Comparison of ENCODE assay signal across 8 cellular contexts in genomic region chr21:44065428-44065827, GRCh38.
A peak's percentile ranks its signal among the peaks of the same experiment; 100 is the strongest.
DNase-seq lines count a peak whose midpoint lies in the region; ATAC-seq lines count a peak whose summit lies in the region.

No MANE protein-coding gene starts in this region.

- DNase-seq in GM19240 (ENCODE audit: insufficient read length, low spot score) (peak; percentile 64), OCI-M1 (lab: John Stamatoyannopoulos, UW) (no peak), NCI-H2081 treated with DMSO at 0.1 percent for 48 hours (lab: John Stamatoyannopoulos, UW) (no peak)
- peak; percentile 44 for DNase-seq in activated CD4-positive, CD25-positive, alpha-beta regulatory T cell treated with anti-CD3 and anti-CD28 coated beads, Interleukin-2, amount 50 U/mL, for 72 hours
- DNase-seq in central memory CD8-positive, alpha-beta T cell (ENCODE audit: low spot score in 2 of 2): peak; percentile 60 to 88
- peak; percentile 62 for DNase-seq in stimulated activated CD8-positive, alpha-beta memory T cell treated with anti-CD3 and anti-CD28 coated beads, Interleukin-12 subunit alpha, Interleukin-12 subunit beta, amount 100 ng/mL, for 4 hours (ENCODE audit: low read depth)

- peak overlapping the region; percentile 64 for H3K4me3 Mint-ChIP-seq in central memory CD8-positive, alpha-beta T cell

- peaks cover 53% of the 10 kb centered on the region for H3K4me1 Mint-ChIP-seq in central memory CD8-positive, alpha-beta T cell

- H3K27me3 Mint-ChIP-seq in central memory CD8-positive, alpha-beta T cell: no peaks in the 10 kb centered on the region

- ATAC-seq in central memory CD8-positive, alpha-beta T cell (replicated peaks; ENCODE audit: extremely low read depth, poor library complexity, severe bottlenecking): peak; percentile 97
- no peak for ATAC-seq in HG02973 (IDR thresholded peaks at IDR 0.05; ENCODE audit: unreplicated experiment)
- ATAC-seq in HG02970 (IDR thresholded peaks at IDR 0.05; ENCODE audit: low FRiP score, unreplicated experiment): no peak

- H3K27ac Mint-ChIP-seq in central memory CD8-positive, alpha-beta T cell (ENCODE audit: low read depth): peak overlapping the region; percentile 99

- no peaks in the 10 kb centered on the region for H3K9me3 Mint-ChIP-seq in central memory CD8-positive, alpha-beta T cell

- peaks cover 50% of the 10 kb centered on the region for H3K36me3 Mint-ChIP-seq in central memory CD8-positive, alpha-beta T cell (ENCODE audit: insufficient read depth)

Comparison
In these comparisons a context has a peak if more than half of its experiments do, and no peak if none do; other contexts are left out.
1. DNase-seq: peak in GM19240 (single experiment), activated CD4-positive, CD25-positive, alpha-beta regulatory T cell treated with anti-CD3 and anti-CD28 coated beads, Interleukin-2, amount 50 U/mL, for 72 hours (single experiment), central memory CD8-positive, alpha-beta T cell (2 of 2) and stimulated activated CD8-positive, alpha-beta memory T cell treated with anti-CD3 and anti-CD28 coated beads, Interleukin-12 subunit alpha, Interleukin-12 subunit beta, amount 100 ng/mL, for 4 hours (single experiment); none in OCI-M1 (single experiment) and NCI-H2081 treated with DMSO at 0.1 percent for 48 hours (single experiment).